8 cellular contexts compared by ENCODE assay signal in the genomic region with DNA sequence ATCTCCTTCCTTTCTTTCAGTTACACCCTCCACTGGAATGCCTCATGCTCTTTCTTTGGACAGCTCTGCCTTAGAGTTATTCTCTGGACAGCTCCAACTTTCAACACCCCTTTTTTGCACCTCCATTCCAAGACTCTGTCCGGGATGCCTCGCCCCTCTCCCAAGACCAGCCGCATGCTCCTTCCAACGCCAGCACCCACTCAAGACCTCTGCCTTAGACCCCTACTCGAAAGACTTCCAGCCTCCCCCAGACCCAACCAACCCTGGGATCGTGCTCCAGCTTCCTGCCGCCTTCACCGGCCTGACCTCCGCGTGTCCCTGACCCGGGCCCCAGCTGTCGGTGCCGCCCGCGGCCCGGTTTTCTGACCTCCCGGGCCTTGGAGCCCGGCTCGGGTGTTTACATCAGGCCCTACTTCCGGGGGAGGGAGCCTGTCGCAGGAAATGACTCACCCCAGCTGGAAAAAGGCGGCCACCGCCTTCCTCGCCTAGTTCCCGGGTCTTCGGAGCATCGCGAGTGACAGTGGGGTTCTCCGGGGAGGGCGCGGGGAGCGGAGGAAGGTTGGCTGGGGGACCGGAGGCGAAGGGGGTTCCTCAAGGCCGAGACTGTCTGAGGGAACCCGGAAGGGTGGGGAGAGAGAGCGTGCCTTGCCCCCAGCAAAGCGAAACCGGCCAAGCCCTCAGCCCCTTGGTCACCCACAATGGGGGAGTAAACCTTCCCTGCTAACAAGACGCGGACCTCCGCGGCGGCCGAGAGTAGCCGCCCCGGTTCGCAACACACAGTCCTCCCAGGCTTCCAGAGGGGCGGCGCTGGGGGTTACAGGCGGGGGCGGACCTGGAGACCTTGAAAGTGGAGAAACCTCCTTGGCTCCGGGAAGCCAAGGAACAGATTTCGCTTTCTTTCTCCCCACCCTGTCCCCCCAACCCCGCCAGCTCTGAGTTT. TPM values are rescaled to one million over a fixed set of nuclear protein-coding genes. Genes with fewer than 3 reads are reported as not detected.
DNase-seq lines count a peak whose midpoint lies in the region; ATAC-seq lines count a peak whose summit lies in the region.

A gene (minus strand): TSS at position 399 of the 940 bp plus-strand sequence. CDS start 1,792 bp downstream, outside the sequence.

- CTCF ChIA-PET in activated CD8-positive, alpha-beta memory T cell treated with anti-CD3 and anti-CD28 coated beads for 36 hours (lab: Charles Lee), result no interaction called here

- POLR2A ChIA-PET in activated CD8-positive, alpha-beta memory T cell treated with anti-CD3 and anti-CD28 coated beads for 36 hours (lab: Charles Lee), result interaction anchor here (0.6 kb wide), 3 partner anchors 20 to 540 kb away, joined by 3 to 6 read pairs (median 5); a partner anchor contains a TSS

- DNase-seq in NCI-H524 (lab: John Stamatoyannopoulos, UW) (peak; percentile 8 to 43), NCI-H524 treated with DMSO at 0.1 percent for 48 hours (lab: John Stamatoyannopoulos, UW) (no peak), NCI-H82 treated with DMSO at 0.1 percent for 48 hours (lab: John Stamatoyannopoulos, UW; ENCODE audit: unreplicated experiment) (peak; percentile 10), lung microvascular endothelial cell (ENCODE audit: low read depth in 2 of 2) (peak; percentile 77 to 78)
- DNase-seq in effector CD8-positive, alpha-beta T cell (lab: John Stamatoyannopoulos, UW), result peak; percentile 48
- peak; percentile 36 to 47 (median 44) for DNase-seq in stimulated activated CD4-positive, alpha-beta T cell treated with anti-CD3 and anti-CD28 coated beads, TNF-alpha, amount 100 ng/mL, for 48 hours (ENCODE audit: low read depth in 3 of 3)

- ATAC-seq in HG03159 (IDR thresholded peaks at IDR 0.05; ENCODE audit: unreplicated experiment), result peak; percentile 61

RNA-seq across cellular contexts. Expression of the gene that starts here (rescaled TPM):
- 10 to 100 TPM; 40.3 to 40.6 TPM for total RNA-seq in activated CD8-positive, alpha-beta memory T cell treated with anti-CD3 and anti-CD28 coated beads for 36 hours
- 14.6 and 15.9 TPM in 2 replicates for total RNA-seq in lung microvascular endothelial cell
